ENCODE assay signal across 16 cellular contexts in genomic region chr1:16454950-16455349, GRCh38. TPM values are rescaled to one million over a fixed set of nuclear protein-coding genes. Genes with fewer than 3 reads are reported as not detected.
"Had no signal": no experiment of that assay in that cellular context is flagged by ENCODE, and none has a peak within 500 bp of the region (broad histone marks: within the 10 kb centered on the region; RNA-seq: fewer than 3 reads in every experiment).

No MANE protein-coding gene starts in this region.

RNA-seq across cellular contexts. Expression of gene SPATA21, which starts 17.7 kb away (rescaled TPM):
- total RNA-seq: dermis microvascular lymphatic vessel endothelial cell, esophagus mucosa, gastrocnemius medialis, glomerular endothelial cell, kidney epithelial cell, left colon, lung, neural crest cell, omental fat pad, posterior vena cava, pulmonary artery endothelial cell, smooth muscle cell, stomach, subcutaneous adipose tissue, temporal lobe had no signal
- polyA plus RNA-seq: smooth muscle cell had no signal

RNA-seq across cellular contexts. Expression of gene RNU1-1, which starts 59.1 kb away (rescaled TPM):
- polyA plus RNA-seq: lung, pancreas, stomach had no signal
